Comparison of ENCODE assay signal across 20 cellular contexts in genomic region chr13:110318920-110319319, GRCh38. TPM values are rescaled to one million over a fixed set of nuclear protein-coding genes. Genes with fewer than 3 reads are reported as not detected.
A peak's percentile ranks its signal among the peaks of the same experiment; 100 is the strongest.
DNase-seq lines count a peak whose midpoint lies in the region; ATAC-seq, FAIRE-seq and TF ChIP-seq lines count a peak whose summit lies in the region.
"Had no signal": no experiment of that assay in that cellular context is flagged by ENCODE, and none has a peak within 500 bp of the region (broad histone marks: within the 10 kb centered on the region; RNA-seq: fewer than 3 reads in every experiment).

No MANE protein-coding gene starts in this region.

- no peak overlapping the region; the same call in 1 of the 2 replicates for H3K14ac ChIP-seq in IMR-90 (replicated peaks; ENCODE audit: low read depth, low read length)

- no peak overlapping the region for H2AK5ac ChIP-seq in IMR-90 (ENCODE audit: low read depth, low read length)

- no peak overlapping the region for H4K5ac ChIP-seq in IMR-90 (ENCODE audit: low read depth, low read length)

- H3K56ac ChIP-seq in IMR-90 (ENCODE audit: extremely low read depth, insufficient read depth, low read length), result no peak overlapping the region

- peak overlapping the region; percentile 82 to 91 for H3K27ac ChIP-seq in A549
- no peak overlapping the region; the same call in 1 of the 2 replicates for H3K27ac ChIP-seq in IMR-90 (ENCODE audit: insufficient read depth, low read length)
- peak overlapping the region; percentile 89 for H3K27ac ChIP-seq in epithelial cell of prostate
- H3K27ac ChIP-seq in rectal smooth muscle tissue (ENCODE audit: low read depth, low read length), result peak overlapping the region; percentile 41
- H3K27ac ChIP-seq: cardiac muscle cell, dorsolateral prefrontal cortex had no signal

- peaks cover 5% of the 10 kb centered on the region for H3K36me3 Mint-ChIP-seq in Caco-2 (ENCODE audit: insufficient read depth, unreplicated experiment)
- H3K36me3 Mint-ChIP-seq: activated CD8-positive, alpha-beta memory T cell treated with anti-CD3 and anti-CD28 coated beads, Interleukin-2, amount 10 ng/mL, durations not matched to agents 7 days and 5 days; CD4-positive, alpha-beta memory T cell had no signal

- no peak overlapping the region for H2AFZ ChIP-seq in IMR-90 (replicated peaks; ENCODE audit: low read length, poor library complexity)

- H3K27me3 ChIP-seq in IMR-90 (ENCODE audit: control insufficient read depth, insufficient read depth, low read length), result no peaks in the 10 kb centered on the region
- no peaks in the 10 kb centered on the region for H3K27me3 ChIP-seq in rectal smooth muscle tissue (ENCODE audit: control insufficient read depth, insufficient read depth, low read length)
- no peaks in the 10 kb centered on the region for H3K27me3 ChIP-seq in Caco-2 (replicated peaks; ENCODE audit: control insufficient read depth, insufficient read depth, low read length)
- H3K27me3 ChIP-seq: cardiac muscle cell had no signal

- H3K4me1 ChIP-seq in A549, result peaks cover 61% of the 10 kb centered on the region
- H3K4me1 ChIP-seq in IMR-90 (ENCODE audit: control insufficient read depth, insufficient read depth, low read length), result peaks cover 21% of the 10 kb centered on the region
- H3K4me1 ChIP-seq in rectal smooth muscle tissue (ENCODE audit: control insufficient read depth, insufficient read depth, low read length), result peaks cover 67% of the 10 kb centered on the region
- peaks cover 31% of the 10 kb centered on the region for H3K4me1 ChIP-seq in Caco-2

- TF ChIP-seq CTCF in A549 (IDR thresholded peaks at IDR 0.05) (no peak), IMR-90 (conservative IDR thresholded peaks at IDR 0.05; ENCODE audit: low read depth, low read length) (no peak), Caco-2 (IDR thresholded peaks at IDR 0.05; ENCODE audit: insufficient read depth in 1 of 2, low read depth in 1 of 2, low read length in 1 of 2, severe bottlenecking in 1 of 2, unreplicated experiment in 1 of 2) (no peak)

- H2AK9ac ChIP-seq in IMR-90 (replicated peaks; ENCODE audit: low read depth, low read length, poor library complexity), result no peak overlapping the region

- peaks cover 35% of the 10 kb centered on the region for H3K4me1 Mint-ChIP-seq in Caco-2 (ENCODE audit: low read depth, unreplicated experiment)

- no peak overlapping the region for H3K4me3 ChIP-seq in A549
- H3K4me3 ChIP-seq in IMR-90 (ENCODE audit: insufficient read depth, low read depth, low read length), result no peak overlapping the region
- H3K4me3 ChIP-seq in rectal smooth muscle tissue (ENCODE audit: low read length), result no peak overlapping the region
- H3K4me3 ChIP-seq in Caco-2 (ENCODE audit: low read depth, low read length), result no peak overlapping the region
- H3K4me3 ChIP-seq: cardiac muscle cell, dorsolateral prefrontal cortex had no signal

- no peak for DNase-seq in A549 (ENCODE audit: low read depth in 1 of 2, low spot score in 1 of 2)
- DNase-seq in IMR-90, result no peak
- no peak for DNase-seq in epithelial cell of prostate (ENCODE audit: low read depth, low spot score)
- DNase-seq in NCI-H1930 (lab: John Stamatoyannopoulos, UW), result no peak
- no peak for DNase-seq in Caco-2
- DNase-seq: activated CD8-positive, alpha-beta memory T cell treated with anti-CD3 and anti-CD28 coated beads, Interleukin-2, amount 10 ng/mL, durations not matched to agents 7 days and 5 days; activated effector memory CD4-positive, alpha-beta T cell treated with Interleukin-2 at 50 U/mL for 16 hours; CD4-positive, alpha-beta memory T cell; dorsolateral prefrontal cortex; esophagus squamous epithelium; KBM-7; NCI-H1694; NCI-H226; occipital lobe; stimulated activated naive CD8-positive, alpha-beta T cell treated with anti-CD3 and anti-CD28 coated beads, Interleukin-15, amount 100 ng/mL, for 72 hours had no signal

- POLR2A ChIA-PET in A549 (lab: Yijun Ruan, JAX), result interaction anchor here (1.1 to 1.3 kb wide), 2 partner anchors 12 to 29 kb away, joined by 4 to 9 read pairs; partner anchors contain the start of genes COL4A1 and COL4A2
- POLR2A ChIA-PET in IMR-90 (lab: Charles Lee; ENCODE audit: unreplicated experiment), result no interaction called here
- POLR2A ChIA-PET in Caco-2 (lab: Charles Lee), result no interaction called here

- H3K9me3 ChIP-seq in A549 (no peaks in the 10 kb centered on the region), IMR-90 (ENCODE audit: control insufficient read depth, insufficient read depth, low read length) (no peaks in the 10 kb centered on the region), Caco-2 (no peaks in the 10 kb centered on the region; the same call in 1 of the 2 replicates)
- H3K9me3 ChIP-seq: esophagus squamous epithelium had no signal

- H4K8ac ChIP-seq in IMR-90 (ENCODE audit: low read depth in 2 of 2, low read length in 2 of 2), result no peak overlapping the region

- TF ChIP-seq RAD21 in A549 (conservative IDR thresholded peaks at IDR 0.05 in 1 of 2, IDR thresholded peaks at IDR 0.05 in 1 of 2), result no peak
- no peak for TF ChIP-seq RAD21 in IMR-90 (IDR thresholded peaks at IDR 0.05; ENCODE audit: low read length)

- intact Hi-C loops in IMR-90 (cut with micrococcal nuclease) (no loop called here), Caco-2 (cut with micrococcal nuclease; ENCODE audit: unreplicated experiment) (loop anchor here (10.0 kb wide), 1 partner anchor 596 kb away; the partner anchor contains the start of gene ANKRD10)

- no peak for TF ChIP-seq EP300 in A549 (IDR thresholded peaks at IDR 0.05)

- TF ChIP-seq POLR2A in A549 (IDR thresholded peaks at IDR 0.05; ENCODE audit: low read length) (no peak), IMR-90 (IDR thresholded peaks at IDR 0.05; ENCODE audit: low read depth, low read length) (no peak)

- H3K27ac Mint-ChIP-seq in Caco-2 (ENCODE audit: unreplicated experiment), result no peak overlapping the region
- H3K27ac Mint-ChIP-seq: activated CD8-positive, alpha-beta memory T cell treated with anti-CD3 and anti-CD28 coated beads, Interleukin-2, amount 10 ng/mL, durations not matched to agents 7 days and 5 days; CD4-positive, alpha-beta memory T cell; stimulated activated naive CD8-positive, alpha-beta T cell treated with anti-CD3 and anti-CD28 coated beads, Interleukin-15, amount 100 ng/mL, for 72 hours had no signal

- peak overlapping the region; percentile 80 for H3K4me2 ChIP-seq in A549
- no peak overlapping the region for H3K4me2 ChIP-seq in IMR-90 (ENCODE audit: low read depth, low read length)

- dilution Hi-C loops in IMR-90 (cut with HindIII; ENCODE audit: low sequenced_read_pairs, unreplicated experiment), result no loop called here

- H3K79me1 ChIP-seq in IMR-90 (ENCODE audit: low read depth in 1 of 2, low read length in 2 of 2), result peaks cover 22 to 86% of the 10 kb centered on the region in 2 experiments

- peaks cover 11% of the 10 kb centered on the region for H3K9me3 Mint-ChIP-seq in Caco-2 (ENCODE audit: unreplicated experiment)
- H3K9me3 Mint-ChIP-seq: stimulated activated naive CD8-positive, alpha-beta T cell treated with anti-CD3 and anti-CD28 coated beads, Interleukin-15, amount 100 ng/mL, for 72 hours had no signal

- H2BK5ac ChIP-seq in IMR-90 (ENCODE audit: low read depth, low read length, poor library complexity, severe bottlenecking), result peak overlapping the region; percentile 29

- no peaks in the 10 kb centered on the region for H3K27me3 Mint-ChIP-seq in Caco-2 (ENCODE audit: insufficient read depth, unreplicated experiment)

- H4K20me1 ChIP-seq in IMR-90 (ENCODE audit: insufficient read depth, low read length), result peaks cover 79% of the 10 kb centered on the region

- ATAC-seq in A549, result no peak
- ATAC-seq in IMR-90 (ENCODE audit: low read depth), result no peak
- ATAC-seq in HG03354 (IDR thresholded peaks at IDR 0.05; ENCODE audit: poor library complexity, severe bottlenecking, unreplicated experiment), result no peak
- no peak for ATAC-seq in GM21528 (IDR thresholded peaks at IDR 0.05; ENCODE audit: low FRiP score, unreplicated experiment)
- ATAC-seq: activated CD8-positive, alpha-beta memory T cell treated with anti-CD3 and anti-CD28 coated beads, Interleukin-2, amount 10 ng/mL, durations not matched to agents 7 days and 5 days had no signal

- H3K36me3 ChIP-seq in IMR-90 (ENCODE audit: control insufficient read depth, insufficient read depth, low read length) (peaks cover 35% of the 10 kb centered on the region), rectal smooth muscle tissue (ENCODE audit: control insufficient read depth, insufficient read depth, low read length) (peaks cover 9% of the 10 kb centered on the region), Caco-2 (ENCODE audit: control insufficient read depth, insufficient read depth, low read length) (no peaks in the 10 kb centered on the region)
- H3K36me3 ChIP-seq: cardiac muscle cell, esophagus squamous epithelium had no signal

- no peak overlapping the region; the same call in 1 of the 2 replicates for H4K91ac ChIP-seq in IMR-90 (ENCODE audit: insufficient read depth, low read depth, low read length)

- in situ Hi-C loops in IMR-90 (cut with MboI; ENCODE audit: low sequenced_read_pairs), result no loop called here

- H3K9me1 ChIP-seq in IMR-90 (ENCODE audit: insufficient read depth, low read length), result peaks cover 51% of the 10 kb centered on the region

- 80% methylated on average over 7 of the region's 7 CpGs for WGBS in A549 (ENCODE audit: missing lambda C conversion rate)
- no CpG with 5 or more reads among the region's 7 CpGs for WGBS in IMR-90 (ENCODE audit: extremely low coverage in 2 of 2, insufficient read length in 1 of 2), 2 experiments

- H3K4ac ChIP-seq in IMR-90 (ENCODE audit: low read depth, low read length), result peak overlapping the region; percentile 64; the same call in 1 of the 2 replicates

- no peak overlapping the region for H3K18ac ChIP-seq in IMR-90 (ENCODE audit: low read depth, low read length)

- CTCF ChIA-PET in A549 (lab: Yijun Ruan, JAX) (no interaction called here), IMR-90 (lab: Yijun Ruan, JAX) (no interaction called here), Caco-2 (lab: Charles Lee) (no interaction called here)

- no peak overlapping the region for H2BK15ac ChIP-seq in IMR-90 (ENCODE audit: low read depth, low read length)

- no peak overlapping the region for H2BK120ac ChIP-seq in IMR-90 (ENCODE audit: low read depth, low read length)

- no peak overlapping the region for H3K23ac ChIP-seq in IMR-90 (ENCODE audit: low read depth, low read length)

- H3K9ac ChIP-seq in IMR-90 (ENCODE audit: low read depth, low read length), result no peak overlapping the region
- no peak overlapping the region for H3K9ac ChIP-seq in rectal smooth muscle tissue (ENCODE audit: low read length)

- H2BK20ac ChIP-seq in IMR-90 (ENCODE audit: low read depth, low read length), result no peak overlapping the region

- no peak overlapping the region for H3K4me3 Mint-ChIP-seq in Caco-2 (ENCODE audit: unreplicated experiment)
- H3K4me3 Mint-ChIP-seq: activated CD8-positive, alpha-beta memory T cell treated with anti-CD3 and anti-CD28 coated beads, Interleukin-2, amount 10 ng/mL, durations not matched to agents 7 days and 5 days; CD4-positive, alpha-beta memory T cell; stimulated activated naive CD8-positive, alpha-beta T cell treated with anti-CD3 and anti-CD28 coated beads, Interleukin-15, amount 100 ng/mL, for 72 hours had no signal

- FAIRE-seq in A549 (lab: Jason Lieb, UNC), result no peak
- FAIRE-seq: GM12891 had no signal

- BruUV-seq in IMR-90 (replicated peaks; lab: Mats Ljungman, UMichigan) (no TSS peak), Caco-2 (replicated peaks; lab: Mats Ljungman, UMichigan) (no TSS peak)

RNA-seq across cellular contexts. Expression of gene COL4A2, which starts 11.8 kb away (rescaled TPM):
- polyA plus RNA-seq in A549 (2011; rRNA removed), result 36.2 and 46.9 TPM in 2 replicates
- 54.3 and 88.3 TPM in 2 replicates for polyA plus RNA-seq in A549 (2012; cell fraction: cytosol; rRNA removed)
- polyA plus RNA-seq in A549 (2012; cell fraction: nucleus; rRNA removed), result 415 and 541 TPM in 2 replicates
- 112 to 122 TPM (median 119 TPM) in 3 replicates for polyA plus RNA-seq in A549 (2017; fragmentation: RNase III; extraction: RNeasy Plus Mini Kit Qiagen cat#74134 plus additional on column Dnase treatment)
- 56.5 and 110 TPM in 2 replicates for polyA minus RNA-seq in A549 (2011; rRNA and poly(A)+ RNA removed)
- total RNA-seq in IMR-90 (2012; rRNA removed), result 90.7 and 97.5 TPM in 2 replicates
- 457 and 533 TPM in 2 replicates for polyA plus RNA-seq in IMR-90 (2012; rRNA removed)
- 220 and 733 TPM in 2 replicates for polyA plus RNA-seq in IMR-90 (2012; cell fraction: cytosol; rRNA removed)
- 553 and 1,147 TPM in 2 replicates for polyA plus RNA-seq in IMR-90 (2012; cell fraction: nucleus; rRNA removed; ENCODE audit: low replicate concordance)
- 17.1 and 19.2 TPM in 2 replicates for total RNA-seq in Caco-2 (2022)
- total RNA-seq: activated CD8-positive, alpha-beta memory T cell treated with anti-CD3 and anti-CD28 coated beads, Interleukin-2, amount 10 ng/mL, durations not matched to agents 7 days and 5 days; CD4-positive, alpha-beta memory T cell had no signal
- polyA plus RNA-seq: CD4-positive, alpha-beta memory T cell had no signal

RNA-seq across cellular contexts. Expression of gene COL4A1, which starts 12.0 kb away (rescaled TPM):
- polyA plus RNA-seq in A549 (2011; rRNA removed) (23.8 and 24.3 TPM in 2 replicates), A549 (2017; fragmentation: RNase III; extraction: RNeasy Plus Mini Kit Qiagen cat#74134 plus additional on column Dnase treatment) (70.9 to 71.4 TPM (median 71.3 TPM) in 3 replicates), IMR-90 (2012; rRNA removed) (301 and 337 TPM in 2 replicates)
- polyA plus RNA-seq in A549 (2012; cell fraction: cytosol; rRNA removed), result 12.5 and 16.6 TPM in 2 replicates
- 47.7 and 57.6 TPM in 2 replicates for polyA plus RNA-seq in A549 (2012; cell fraction: nucleus; rRNA removed)
- polyA minus RNA-seq in A549 (2011; rRNA and poly(A)+ RNA removed), result 32.9 and 42.4 TPM in 2 replicates
- total RNA-seq in IMR-90 (2012; rRNA removed) (230 and 263 TPM in 2 replicates), Caco-2 (2022) (4.5 and 4.8 TPM in 2 replicates)
- 173 and 272 TPM in 2 replicates for polyA plus RNA-seq in IMR-90 (2012; cell fraction: cytosol; rRNA removed)
- 217 and 287 TPM in 2 replicates for polyA plus RNA-seq in IMR-90 (2012; cell fraction: nucleus; rRNA removed; ENCODE audit: low replicate concordance)
- total RNA-seq: activated CD8-positive, alpha-beta memory T cell treated with anti-CD3 and anti-CD28 coated beads, Interleukin-2, amount 10 ng/mL, durations not matched to agents 7 days and 5 days; CD4-positive, alpha-beta memory T cell had no signal
- polyA plus RNA-seq: CD4-positive, alpha-beta memory T cell had no signal

Comparison
In these comparisons a context has a peak if more than half of its experiments do, and no peak if none do; other contexts are left out.
1. RNA of gene COL4A1, which starts 12.0 kb away (total RNA-seq): 230 to 263 TPM in IMR-90; 4.5 to 4.8 TPM in Caco-2; every median in the first group is over 10 times any median in the second.